ENCODE assay signal across 8 cellular contexts in the genomic region with DNA sequence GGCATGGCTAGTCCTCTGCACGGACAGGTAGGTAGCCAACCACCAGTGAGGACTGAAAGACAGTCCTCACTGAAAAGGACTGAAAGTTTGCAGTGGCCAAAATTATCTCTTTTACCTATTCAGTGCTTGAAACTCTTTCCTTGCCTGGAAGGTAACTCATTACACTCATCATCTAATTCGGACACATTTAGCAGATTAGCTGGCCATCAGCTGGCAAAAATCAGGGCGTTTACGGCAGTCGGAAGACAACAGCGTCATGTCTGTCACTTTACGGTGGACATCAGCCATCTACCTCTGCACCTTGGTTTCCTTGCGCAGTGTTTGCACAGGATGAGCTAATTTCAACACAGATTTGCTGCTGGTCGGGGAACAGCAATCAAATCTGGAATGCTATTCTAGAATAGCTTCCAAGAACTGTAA. TPM values are rescaled to one million over a fixed set of nuclear protein-coding genes. Genes with fewer than 3 reads are reported as not detected.
A peak's percentile ranks its signal among the peaks of the same experiment; 100 is the strongest.
DNase-seq lines count a peak whose midpoint lies in the region; ATAC-seq, FAIRE-seq and TF ChIP-seq lines count a peak whose summit lies in the region.

No MANE protein-coding gene starts in this region.

- peak overlapping the region; percentile 94 for H3K9ac ChIP-seq in keratinocyte (ENCODE audit: control insufficient read depth, extremely low read depth, insufficient read depth, low read length)

- H3K27ac ChIP-seq in brain microvascular endothelial cell (peak overlapping the region; percentile 93), keratinocyte (ENCODE audit: control insufficient read depth, insufficient read depth, low read length) (peak overlapping the region; percentile 96)

- H3K4me3 ChIP-seq in brain microvascular endothelial cell (ENCODE audit: low read depth, low read length): peak overlapping the region; percentile 95
- peak overlapping the region; percentile 77 to 86 (median 78) for H3K4me3 ChIP-seq in keratinocyte (ENCODE audit: control insufficient read depth in 2 of 3, extremely low read depth in 1 of 3, insufficient read depth in 2 of 3, low read depth in 1 of 3, low read length in 3 of 3)

- peaks cover 40% of the 10 kb centered on the region for H3K79me2 ChIP-seq in keratinocyte (ENCODE audit: control insufficient read depth, insufficient read depth, low read length)

- peaks cover 6% of the 10 kb centered on the region for H4K20me1 ChIP-seq in keratinocyte (ENCODE audit: control insufficient read depth, extremely low read depth, insufficient read depth, low read length)

- H3K4me1 ChIP-seq in keratinocyte (ENCODE audit: control insufficient read depth, extremely low read depth, insufficient read depth, low read length): peaks cover 18% of the 10 kb centered on the region

- no peaks in the 10 kb centered on the region for H3K9me1 ChIP-seq in keratinocyte (ENCODE audit: control insufficient read depth, extremely low read depth, insufficient read depth, low read length)

- no peak for TF ChIP-seq CTCF in GM20000 (IDR thresholded peaks at IDR 0.05; ENCODE audit: extremely low read depth, missing control alignments)
- TF ChIP-seq CTCF in brain microvascular endothelial cell (IDR thresholded peaks at IDR 0.05; ENCODE audit: low read depth, low read length, missing control alignments): no peak
- no peak for TF ChIP-seq CTCF in keratinocyte (optimal IDR thresholded peaks at IDR 0.05 in 1 of 3, IDR thresholded peaks at IDR 0.05 in 1 of 3, conservative IDR thresholded peaks at IDR 0.05 in 1 of 3; ENCODE audit: extremely low read depth in 1 of 3, insufficient read depth in 2 of 3, low read length in 3 of 3)

- peak overlapping the region; percentile 73 for H3K4me2 ChIP-seq in keratinocyte (ENCODE audit: control insufficient read depth, extremely low read depth, insufficient read depth, low read depth, low read length)

- peak; percentile 52 for DNase-seq in Daoy (ENCODE audit: low read depth)
- DNase-seq in GM20000 (ENCODE audit: low spot score): peak; percentile 64
- peak; percentile 65 for DNase-seq in RPMI8226
- DNase-seq in brain microvascular endothelial cell: peak; percentile 32
- peak; percentile 35 for DNase-seq in keratinocyte (ENCODE audit: low read depth, low spot score)
- DNase-seq in stimulated activated CD4-positive, alpha-beta T cell treated with anti-CD3 and anti-CD28 coated beads, TNF-alpha, amount 100 ng/mL, for 48 hours (ENCODE audit: low read depth in 3 of 3): peak; percentile 4 to 24 (median 21)
- DNase-seq in UCSD-AML1 (lab: John Stamatoyannopoulos, UW; ENCODE audit: unreplicated experiment): no peak

- ATAC-seq in HG03571 (IDR thresholded peaks at IDR 0.05; ENCODE audit: unreplicated experiment): peak; percentile 22

- H2AFZ ChIP-seq in keratinocyte (ENCODE audit: control insufficient read depth, low read length): peak overlapping the region; percentile 85

- H3K27me3 ChIP-seq in brain microvascular endothelial cell (replicated peaks) (no peaks in the 10 kb centered on the region), keratinocyte (ENCODE audit: control insufficient read depth, extremely low read depth, insufficient read depth, low read length) (no peaks in the 10 kb centered on the region)

- no peak for FAIRE-seq in keratinocyte (lab: Jason Lieb, UNC)

- H3K9me3 ChIP-seq in keratinocyte (ENCODE audit: control insufficient read depth, low read depth, low read length): no peaks in the 10 kb centered on the region

- H3K36me3 ChIP-seq in brain microvascular endothelial cell (replicated peaks) (no peaks in the 10 kb centered on the region), keratinocyte (ENCODE audit: control insufficient read depth in 2 of 2, extremely low read depth in 1 of 2, insufficient read depth in 2 of 2, low read length in 2 of 2) (no peaks in the 10 kb centered on the region)

- dilution Hi-C loops in keratinocyte (cut with MboI; ENCODE audit: extremely low pct_ligation_motif_present, low sequenced_read_pairs): no loop called here

- in situ Hi-C loops in brain microvascular endothelial cell (cut with HindIII; ENCODE audit: low pct_ligation_motif_present, low sequenced_read_pairs): no loop called here

RNA-seq across cellular contexts. Expression of gene ANXA7, which starts 0.7 kb away (rescaled TPM):
- total RNA-seq in Daoy (2014; rRNA removed; shearing (Covaris generic)): 113 and 172 TPM in 2 replicates
- 124 to 144 TPM (median 143 TPM) in 3 replicates for polyA plus RNA-seq in keratinocyte
- 56.5 TPM for polyA plus RNA-seq in keratinocyte (2011; ENCODE audit: low read depth)
- 118 and 157 TPM in 2 replicates for polyA plus RNA-seq in keratinocyte (2011; cell fraction: cytosol; rRNA removed)
- polyA plus RNA-seq in keratinocyte (2011; cell fraction: nucleus; rRNA removed): 117 and 119 TPM in 2 replicates
- polyA plus RNA-seq in keratinocyte (2012; ENCODE audit: low replicate concordance): 81.6 and 104 TPM in 2 replicates
- polyA minus RNA-seq in keratinocyte: 126 to 129 TPM (median 127 TPM) in 3 replicates
- 76.2 TPM for polyA minus RNA-seq in keratinocyte (2011; cell fraction: cytosol; rRNA and poly(A)+ RNA removed)
- 54.2 and 83.2 TPM in 2 replicates for polyA minus RNA-seq in keratinocyte (2011; cell fraction: nucleus; rRNA and poly(A)+ RNA removed)

RNA-seq across cellular contexts. Expression of gene MSS51, which starts 20.2 kb away (rescaled TPM):
- total RNA-seq in Daoy (2014; rRNA removed; shearing (Covaris generic)): 0.15 and 0.57 TPM in 2 replicates
- 0.39 to 1.3 TPM (median 1.3 TPM) in 3 replicates for polyA plus RNA-seq in keratinocyte
- polyA plus RNA-seq in keratinocyte (2011; ENCODE audit: low read depth): 0.39 TPM
- 0.19 and 0.21 TPM in 2 replicates for polyA plus RNA-seq in keratinocyte (2011; cell fraction: cytosol; rRNA removed)
- 4.2 and 4.5 TPM in 2 replicates for polyA plus RNA-seq in keratinocyte (2011; cell fraction: nucleus; rRNA removed)
- polyA plus RNA-seq in keratinocyte (2012; ENCODE audit: low replicate concordance): 0.23 and 0.87 TPM in 2 replicates
- 0.16 to 1.9 TPM (median 1.6 TPM) in 3 replicates for polyA minus RNA-seq in keratinocyte
- polyA minus RNA-seq in keratinocyte (2011; cell fraction: cytosol; rRNA and poly(A)+ RNA removed): not detected
- 3.0 and 5.1 TPM in 2 replicates for polyA minus RNA-seq in keratinocyte (2011; cell fraction: nucleus; rRNA and poly(A)+ RNA removed)

RNA-seq across cellular contexts. Expression of gene CFAP70, which starts 54.5 kb away (rescaled TPM):
- total RNA-seq in Daoy (2014; rRNA removed; shearing (Covaris generic)): 0.29 TPM in 1 of 2 replicates, not detected in the other
- 0.60 to 4.4 TPM (median 2.1 TPM) in 3 replicates for polyA plus RNA-seq in keratinocyte
- 4.8 TPM for polyA plus RNA-seq in keratinocyte (2011; ENCODE audit: low read depth)
- polyA plus RNA-seq in keratinocyte (2011; cell fraction: cytosol; rRNA removed): 0.27 and 0.61 TPM in 2 replicates
- 12.5 and 14.9 TPM in 2 replicates for polyA plus RNA-seq in keratinocyte (2011; cell fraction: nucleus; rRNA removed)
- 0.61 and 3.4 TPM in 2 replicates for polyA plus RNA-seq in keratinocyte (2012; ENCODE audit: low replicate concordance)
- polyA minus RNA-seq in keratinocyte: 2.8 to 3.2 TPM in 2 of 3 replicates, not detected in the other
- not detected for polyA minus RNA-seq in keratinocyte (2011; cell fraction: cytosol; rRNA and poly(A)+ RNA removed)
- polyA minus RNA-seq in keratinocyte (2011; cell fraction: nucleus; rRNA and poly(A)+ RNA removed): 2.6 and 5.0 TPM in 2 replicates
